In the genomic region with DNA sequence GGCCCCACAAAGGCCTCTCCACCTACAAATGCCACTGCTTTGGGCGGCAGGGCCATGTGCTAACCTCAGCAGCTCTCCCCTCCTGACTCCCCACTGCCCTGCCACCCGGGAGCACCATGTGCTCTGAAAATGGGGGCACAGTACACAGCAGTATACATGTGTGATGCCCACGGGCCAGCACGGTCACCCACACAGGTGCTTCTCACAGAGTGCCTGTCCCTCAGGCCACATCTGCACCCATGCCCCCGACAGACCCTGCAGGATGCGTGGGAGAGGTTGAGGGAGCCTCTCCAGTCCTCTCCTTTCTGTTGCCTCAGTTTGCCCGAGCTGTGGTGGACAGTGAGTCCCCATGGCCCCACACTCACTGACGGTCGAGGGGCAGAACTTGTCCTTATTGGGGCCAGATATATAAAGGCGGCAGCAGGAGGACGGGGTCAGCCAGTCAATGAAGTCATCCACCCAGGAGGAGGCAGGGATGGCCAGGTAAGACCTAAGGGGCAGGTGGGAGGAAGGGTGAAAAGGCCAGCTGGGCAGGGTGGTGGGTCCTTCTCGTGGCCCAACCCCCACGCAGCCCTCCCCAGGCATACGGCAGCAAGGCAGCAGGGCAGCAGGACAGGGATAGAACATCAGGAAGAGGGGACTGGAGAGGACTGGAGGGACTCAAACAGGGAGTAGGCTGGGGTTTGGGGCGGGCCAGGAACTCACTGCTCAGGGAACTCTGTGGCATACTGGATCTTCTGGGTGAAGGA, we compare ENCODE assay signal across 23 cellular contexts. TPM values are rescaled to one million over a fixed set of nuclear protein-coding genes. Genes with fewer than 3 reads are reported as not detected.
DNase-seq lines count a peak whose midpoint lies in the region; ATAC-seq and TF ChIP-seq lines count a peak whose summit lies in the region.
"Had no signal": no experiment of that assay in that cellular context is flagged by ENCODE, and none has a peak within 500 bp of the region (broad histone marks: within the 10 kb centered on the region; RNA-seq: fewer than 3 reads in every experiment).

No MANE protein-coding gene starts in this region.

- H3K9me3 Mint-ChIP-seq in osteocyte (ENCODE audit: unreplicated experiment) = peaks cover 12% of the 10 kb centered on the region
- H3K9me3 Mint-ChIP-seq in natural killer cell = peaks cover 0 to 7% of the 10 kb centered on the region in 2 donors

- no peak overlapping the region for H3K4me3 Mint-ChIP-seq in osteocyte (ENCODE audit: unreplicated experiment)
- no peak overlapping the region for H3K4me3 Mint-ChIP-seq in natural killer cell
- H3K4me3 Mint-ChIP-seq: CD14-positive monocyte, GM23338 had no signal

- TF ChIP-seq CTCF in osteocyte (IDR thresholded peaks at IDR 0.05) (no peak), natural killer cell (IDR thresholded peaks at IDR 0.05) (no peak)

- H3K27me3 Mint-ChIP-seq in osteocyte (ENCODE audit: unreplicated experiment) (peaks cover 27% of the 10 kb centered on the region), natural killer cell (ENCODE audit: low read depth in 2 of 2) (peaks cover 6 to 9% of the 10 kb centered on the region in 2 donors)

- no peaks in the 10 kb centered on the region for H3K36me3 Mint-ChIP-seq in osteocyte (ENCODE audit: unreplicated experiment)
- H3K36me3 Mint-ChIP-seq in natural killer cell = peaks cover 11% of the 10 kb centered on the region
- H3K36me3 Mint-ChIP-seq: CD14-positive monocyte had no signal

- H3K27ac Mint-ChIP-seq in osteocyte (ENCODE audit: unreplicated experiment) = no peak overlapping the region
- no peak overlapping the region for H3K27ac Mint-ChIP-seq in natural killer cell
- H3K27ac Mint-ChIP-seq: GM23338 had no signal

- intact Hi-C loops in natural killer cell (cut with micrococcal nuclease) = no loop called here

- H3K4me1 Mint-ChIP-seq in osteocyte (ENCODE audit: unreplicated experiment) (no peaks in the 10 kb centered on the region), natural killer cell (no peaks in the 10 kb centered on the region)
- H3K4me1 Mint-ChIP-seq: CD14-positive monocyte, GM23338 had no signal

- DNase-seq in activated CD8-positive, alpha-beta memory T cell treated with anti-CD3 and anti-CD28 coated beads for 24 hours = peak; percentile 33
- DNase-seq in activated CD8-positive, alpha-beta memory T cell treated with anti-CD3 and anti-CD28 coated beads, Interleukin-2, amount 50 U/mL, for 4 hours = no peak
- DNase-seq in osteocyte (ENCODE audit: extremely low spot score, unreplicated experiment) (peak; percentile 79), natural killer cell (no peak), germinal center (ENCODE audit: low spot score) (no peak)
- DNase-seq: ACHN, BE2C, Calu3, DND-41, NCI-H1092, NCI-H1417 treated with DMSO at 0.1 percent for 48 hours, NCI-H1694 treated with DMSO at 0.1 percent for 48 hours, NCI-H2081 treated with DMSO at 0.1 percent for 48 hours, NCI-H2171, NCI-H226, NCI-H510A, NCI-H69, SHP77 had no signal

- peak; percentile 23 for ATAC-seq in esophagus mucosa
- ATAC-seq in natural killer cell = no peak
- no peak for ATAC-seq in HG02763 (IDR thresholded peaks at IDR 0.05; ENCODE audit: unreplicated experiment)
- ATAC-seq: GM23338, Panc1 had no signal

RNA-seq across cellular contexts. Expression of a gene that starts 19.6 kb away (rescaled TPM):
- total RNA-seq in esophagus mucosa (not detected), osteocyte (not detected in 2 replicates), natural killer cell (under 1 TPM in 2 of 3 donors, not detected in 1; 0.10 to 0.16 TPM)
- total RNA-seq: GM23338 had no signal

RNA-seq across cellular contexts. Expression of a gene that starts 31.1 kb away (rescaled TPM):
- 68.9 TPM for total RNA-seq in esophagus mucosa
- 112 and 128 TPM in 2 replicates for total RNA-seq in osteocyte
- total RNA-seq in natural killer cell = 10 to 100 TPM; 50.1 to 79.9 (median 68.7) TPM

RNA-seq across cellular contexts. Expression of a gene that starts 52.2 kb away (rescaled TPM):
- total RNA-seq in esophagus mucosa = 51.8 TPM
- 67.0 and 69.0 TPM in 2 replicates for total RNA-seq in osteocyte
- 10 to 100 TPM; 67.8 to 85.5 (median 84.5) TPM for total RNA-seq in natural killer cell

Comparison
In these comparisons a context has a peak if more than half of its experiments do, and no peak if none do; other contexts are left out.
1. DNase-seq: peak in activated CD8-positive, alpha-beta memory T cell treated with anti-CD3 and anti-CD28 coated beads for 24 hours (single experiment) and osteocyte (single experiment); none in activated CD8-positive, alpha-beta memory T cell treated with anti-CD3 and anti-CD28 coated beads, Interleukin-2, amount 50 U/mL, for 4 hours (single experiment), natural killer cell (single experiment) and germinal center (single experiment).